8 cellular contexts compared by ENCODE assay signal in genomic region chr4:5072948-5073347, GRCh38. TPM values are rescaled to one million over a fixed set of nuclear protein-coding genes. Genes with fewer than 3 reads are reported as not detected.
"Had no signal": no experiment of that assay in that cellular context is flagged by ENCODE, and none has a peak within 500 bp of the region (broad histone marks: within the 10 kb centered on the region; RNA-seq: fewer than 3 reads in every experiment).

No MANE protein-coding gene starts in this region.

- DNase-seq: GDM1, GF-D8 had no signal

- ATAC-seq: GM12878 had no signal

- H3K4me3 ChIP-seq: GM12878 had no signal

- FAIRE-seq: GM12878, GM12891, GM12892, GM18507, GM19239 had no signal

RNA-seq across cellular contexts. Expression of gene CYTL1, which starts 53.7 kb away (rescaled TPM):
- total RNA-seq: G401, GM12878 had no signal
- polyA plus RNA-seq: GM12878 had no signal
